ENCODE assay signal across 19 cellular contexts in genomic region chr13:99051768-99052455, GRCh38.
A peak's percentile ranks its signal among the peaks of the same experiment; 100 is the strongest.
DNase-seq lines count a peak whose midpoint lies in the region; ATAC-seq and TF ChIP-seq lines count a peak whose summit lies in the region.
"Had no signal": no experiment of that assay in that cellular context is flagged by ENCODE, and none has a peak within 500 bp of the region (broad histone marks: within the 10 kb centered on the region; RNA-seq: fewer than 3 reads in every experiment).

No MANE protein-coding gene starts in this region.

- no CpG with 5 or more reads among the region's 2 CpGs for WGBS in IMR-90 (ENCODE audit: extremely low coverage in 2 of 2, insufficient read length in 1 of 2), 2 experiments
- WGBS in esophagus muscularis mucosa: 43% methylated on average over 2 of the region's 2 CpGs

- H3K4me2 ChIP-seq in IMR-90 (ENCODE audit: low read depth, low read length) (no peak overlapping the region), osteoblast (ENCODE audit: insufficient read depth, low read length) (no peak overlapping the region)

- no peak overlapping the region for H4K5ac ChIP-seq in IMR-90 (ENCODE audit: low read depth, low read length)

- H3K4me1 Mint-ChIP-seq in CD4-positive, alpha-beta T cell (ENCODE audit: low read depth): peaks cover 91% of the 10 kb centered on the region
- peaks cover 76% of the 10 kb centered on the region for H3K4me1 Mint-ChIP-seq in activated CD8-positive, alpha-beta T cell treated with anti-CD3 and anti-CD28 coated beads for 36 hours (ENCODE audit: low read depth)

- TF ChIP-seq RAD21 in IMR-90 (IDR thresholded peaks at IDR 0.05; ENCODE audit: low read length): no peak

- TF ChIP-seq POLR2A in IMR-90 (IDR thresholded peaks at IDR 0.05; ENCODE audit: low read depth, low read length): no peak
- no peak for TF ChIP-seq POLR2A in esophagus muscularis mucosa (IDR thresholded peaks at IDR 0.05; ENCODE audit: low read depth)

- in situ Hi-C loops in IMR-90 (cut with MboI; ENCODE audit: low sequenced_read_pairs): no loop called here

- no peak overlapping the region for H2BK15ac ChIP-seq in IMR-90 (ENCODE audit: low read depth, low read length)

- H2AFZ ChIP-seq in IMR-90 (replicated peaks; ENCODE audit: low read length, poor library complexity) (no peak overlapping the region), osteoblast (ENCODE audit: low read length) (no peak overlapping the region)

- no peaks in the 10 kb centered on the region for H4K20me1 ChIP-seq in IMR-90 (ENCODE audit: insufficient read depth, low read length)
- H4K20me1 ChIP-seq in osteoblast (ENCODE audit: insufficient read depth, low read length): no peaks in the 10 kb centered on the region

- BruUV-seq in IMR-90 (replicated peaks; lab: Mats Ljungman, UMichigan): no TSS peak

- no peak overlapping the region for H2AK9ac ChIP-seq in IMR-90 (replicated peaks; ENCODE audit: low read depth, low read length, poor library complexity)

- H3K27me3 Mint-ChIP-seq in CD4-positive, alpha-beta T cell: no peaks in the 10 kb centered on the region
- no peaks in the 10 kb centered on the region for H3K27me3 Mint-ChIP-seq in activated CD8-positive, alpha-beta T cell treated with anti-CD3 and anti-CD28 coated beads for 36 hours

- TF ChIP-seq CTCF in CD4-positive, alpha-beta T cell (IDR thresholded peaks at IDR 0.05): no peak
- TF ChIP-seq CTCF in IMR-90 (conservative IDR thresholded peaks at IDR 0.05; ENCODE audit: low read depth, low read length) (no peak), esophagus muscularis mucosa (IDR thresholded peaks at IDR 0.05) (no peak), osteoblast (IDR thresholded peaks at IDR 0.05; ENCODE audit: extremely low read depth, low read depth, low read length) (no peak)
- TF ChIP-seq CTCF in activated CD8-positive, alpha-beta T cell treated with anti-CD3 and anti-CD28 coated beads for 36 hours (IDR thresholded peaks at IDR 0.05): no peak

- H3K9ac ChIP-seq in IMR-90 (ENCODE audit: low read depth, low read length): no peak overlapping the region

- H3K4ac ChIP-seq in IMR-90 (ENCODE audit: low read depth, low read length): no peak overlapping the region

- peak; percentile 48 for ATAC-seq in CD4-positive, alpha-beta T cell (ENCODE audit: poor library complexity)
- no peak for ATAC-seq in IMR-90 (ENCODE audit: low read depth)
- peak; percentile 24 for ATAC-seq in activated CD8-positive, alpha-beta T cell treated with anti-CD3 and anti-CD28 coated beads for 36 hours
- no peak for ATAC-seq in GM18873 (IDR thresholded peaks at IDR 0.05; ENCODE audit: low FRiP score, unreplicated experiment)
- ATAC-seq: heart right ventricle had no signal

- no peak overlapping the region for H2BK20ac ChIP-seq in IMR-90 (ENCODE audit: low read depth, low read length)

- H3K9me3 Mint-ChIP-seq in CD4-positive, alpha-beta T cell: no peaks in the 10 kb centered on the region
- H3K9me3 Mint-ChIP-seq in activated CD8-positive, alpha-beta T cell treated with anti-CD3 and anti-CD28 coated beads for 36 hours: no peaks in the 10 kb centered on the region

- H3K79me1 ChIP-seq in IMR-90 (ENCODE audit: low read depth in 1 of 2, low read length in 2 of 2): peaks cover 2 to 13% of the 10 kb centered on the region in 2 experiments; a peak in 3 of 4 replicates

- intact Hi-C loops in CD4-positive, alpha-beta T cell (cut with DNase I, micrococcal nuclease): loop anchor here in 1 of 2 experiments (2.0 kb wide), 1 partner anchor 33 kb away; no protein-coding TSS in a partner anchor
- intact Hi-C loops in IMR-90 (cut with micrococcal nuclease): no loop called here
- intact Hi-C loops in activated CD8-positive, alpha-beta T cell treated with anti-CD3 and anti-CD28 coated beads for 36 hours (cut with micrococcal nuclease): loop anchor here (5.0 kb wide), 1 partner anchor 35 kb away; no protein-coding TSS in a partner anchor
- intact Hi-C loops in esophagus muscularis mucosa (cut with DNase I): no loop called here
- intact Hi-C loops in posterior cingulate gyrus (cut with DNase I): no loop called here

- H3K27ac ChIP-seq in CD4-positive, alpha-beta T cell (ENCODE audit: low read depth, low read length): peak overlapping the region; percentile 50
- H3K27ac ChIP-seq in IMR-90 (ENCODE audit: insufficient read depth, low read length) (no peak overlapping the region), esophagus muscularis mucosa (replicated peaks in 1 of 4) (peak overlapping the region in 3 of 4 donors; percentile 14 to 49 (median 23)), osteoblast (ENCODE audit: low read depth, low read length) (no peak overlapping the region)
- H3K27ac ChIP-seq: adrenal gland, cardiac muscle cell, thyroid gland had no signal

- H4K8ac ChIP-seq in IMR-90 (ENCODE audit: low read depth in 2 of 2, low read length in 2 of 2): no peak overlapping the region

- no peaks in the 10 kb centered on the region; the same call in 1 of the 2 replicates for H3K9me1 ChIP-seq in IMR-90 (ENCODE audit: insufficient read depth, low read length)

- no peak overlapping the region for H2BK5ac ChIP-seq in IMR-90 (ENCODE audit: low read depth, low read length, poor library complexity, severe bottlenecking)

- no peak overlapping the region for H3K18ac ChIP-seq in IMR-90 (ENCODE audit: low read depth, low read length)

- peak overlapping the region; percentile 32; the same call in 1 of the 2 replicates for H2AK5ac ChIP-seq in IMR-90 (ENCODE audit: low read depth, low read length)

- H3K56ac ChIP-seq in IMR-90 (ENCODE audit: extremely low read depth, insufficient read depth, low read length): no peak overlapping the region

- CTCF ChIA-PET in CD4-positive, alpha-beta T cell (lab: Charles Lee): interaction anchor here (0.6 to 2.9 kb wide), 4 partner anchors 15 to 263 kb away, joined by 3 to 13 read pairs (median 3); no protein-coding TSS in a partner anchor
- CTCF ChIA-PET in IMR-90 (lab: Yijun Ruan, JAX): no interaction called here
- CTCF ChIA-PET in activated CD8-positive, alpha-beta T cell treated with anti-CD3 and anti-CD28 coated beads for 36 hours (lab: Charles Lee): interaction anchor here (0.8 to 1.4 kb wide), 6 partner anchors 10 to 214 kb away, joined by 3 to 4 read pairs (median 3); no protein-coding TSS in a partner anchor

- H3K23ac ChIP-seq in IMR-90 (ENCODE audit: low read depth, low read length): no peak overlapping the region

- no peak for DNase-seq in CD4-positive, alpha-beta T cell
- DNase-seq in IMR-90: no peak
- DNase-seq in activated CD8-positive, alpha-beta T cell treated with anti-CD3 and anti-CD28 coated beads for 36 hours: no peak
- no peak for DNase-seq in esophagus muscularis mucosa (ENCODE audit: extremely low spot score)
- DNase-seq in osteoblast (ENCODE audit: insufficient read length, low spot score, missing footprints): no peak
- no peak for DNase-seq in posterior cingulate gyrus
- DNase-seq in stimulated activated CD4-positive, alpha-beta T cell treated with anti-CD3 and anti-CD28 coated beads, Interleukin-2, amount 100 ng/mL, for 48 hours: no peak
- DNase-seq: adrenal gland; effector CD4-positive, alpha-beta T cell; heart right ventricle; KBM-7; NCI-H1048; NCI-H2081; NCI-H524 treated with DMSO at 0.1 percent for 48 hours; spleen; SW 1271; thyroid gland had no signal

- POLR2A ChIA-PET in CD4-positive, alpha-beta T cell (lab: Charles Lee): interaction anchor here (0.6 to 8.9 kb wide), 17 partner anchors 14 to 182 kb away, joined by 3 to 113 read pairs (median 4); no protein-coding TSS in a partner anchor
- POLR2A ChIA-PET in IMR-90 (lab: Charles Lee; ENCODE audit: unreplicated experiment): no interaction called here
- POLR2A ChIA-PET in activated CD8-positive, alpha-beta T cell treated with anti-CD3 and anti-CD28 coated beads for 36 hours (lab: Charles Lee): interaction anchor here (0.8 to 1.8 kb wide), 5 partner anchors 9 to 60 kb away, joined by 3 to 7 read pairs (median 3); no protein-coding TSS in a partner anchor

- H3K4me1 ChIP-seq in IMR-90 (ENCODE audit: control insufficient read depth, insufficient read depth, low read length) (peaks cover 3% of the 10 kb centered on the region; the same call in 1 of the 2 replicates), esophagus muscularis mucosa (peaks cover 35 to 100% (median 96%) of the 10 kb centered on the region in 4 donors), osteoblast (ENCODE audit: insufficient read depth, low read length) (peaks cover 8% of the 10 kb centered on the region)

- no peaks in the 10 kb centered on the region for H3K27me3 ChIP-seq in CD4-positive, alpha-beta T cell (ENCODE audit: control insufficient read depth, insufficient read depth, low read length)
- H3K27me3 ChIP-seq in IMR-90 (ENCODE audit: control insufficient read depth, insufficient read depth, low read length): no peaks in the 10 kb centered on the region
- H3K27me3 ChIP-seq in esophagus muscularis mucosa: no peaks in the 10 kb centered on the region
- H3K27me3 ChIP-seq in osteoblast (ENCODE audit: insufficient read depth, low read length): no peaks in the 10 kb centered on the region
- H3K27me3 ChIP-seq: adrenal gland, cardiac muscle cell, thyroid gland had no signal

- no peak overlapping the region for H3K14ac ChIP-seq in IMR-90 (replicated peaks; ENCODE audit: low read depth, low read length)

- peak overlapping the region; percentile 79 for H3K4me3 Mint-ChIP-seq in CD4-positive, alpha-beta T cell
- peak overlapping the region; percentile 40 for H3K4me3 Mint-ChIP-seq in activated CD8-positive, alpha-beta T cell treated with anti-CD3 and anti-CD28 coated beads for 36 hours

- no peak overlapping the region for H2BK120ac ChIP-seq in IMR-90 (ENCODE audit: low read depth, low read length)

- no peak overlapping the region for H3K4me3 ChIP-seq in IMR-90 (ENCODE audit: insufficient read depth, low read depth, low read length)
- H3K4me3 ChIP-seq in esophagus muscularis mucosa: no peak overlapping the region
- H3K4me3 ChIP-seq in osteoblast (ENCODE audit: insufficient read depth, low read length): no peak overlapping the region
- H3K4me3 ChIP-seq: adrenal gland, cardiac muscle cell, heart right ventricle, thyroid gland had no signal

- no peaks in the 10 kb centered on the region for H3K9me3 ChIP-seq in CD4-positive, alpha-beta T cell (ENCODE audit: control insufficient read depth, low read length)
- H3K9me3 ChIP-seq in IMR-90 (ENCODE audit: control insufficient read depth, insufficient read depth, low read length): no peaks in the 10 kb centered on the region
- H3K9me3 ChIP-seq in esophagus muscularis mucosa: no peaks in the 10 kb centered on the region
- H3K9me3 ChIP-seq in osteoblast (ENCODE audit: low read depth, low read length): no peaks in the 10 kb centered on the region
- H3K9me3 ChIP-seq: adrenal gland, heart right ventricle, spleen, thyroid gland had no signal

- H4K91ac ChIP-seq in IMR-90 (ENCODE audit: insufficient read depth, low read depth, low read length): no peak overlapping the region

- H3K36me3 Mint-ChIP-seq in CD4-positive, alpha-beta T cell (ENCODE audit: low read depth): peaks cover 4% of the 10 kb centered on the region
- peaks cover 8% of the 10 kb centered on the region for H3K36me3 Mint-ChIP-seq in activated CD8-positive, alpha-beta T cell treated with anti-CD3 and anti-CD28 coated beads for 36 hours (ENCODE audit: low read depth)

- no peak for TF ChIP-seq EP300 in esophagus muscularis mucosa (IDR thresholded peaks at IDR 0.05)

- H3K79me2 ChIP-seq in osteoblast (ENCODE audit: insufficient read depth, low read length): peaks cover 3% of the 10 kb centered on the region

- peak overlapping the region; percentile 95 for H3K27ac Mint-ChIP-seq in CD4-positive, alpha-beta T cell
- H3K27ac Mint-ChIP-seq in activated CD8-positive, alpha-beta T cell treated with anti-CD3 and anti-CD28 coated beads for 36 hours: peak overlapping the region; percentile 84

- dilution Hi-C loops in IMR-90 (cut with HindIII; ENCODE audit: low sequenced_read_pairs, unreplicated experiment): no loop called here

- no peaks in the 10 kb centered on the region for H3K36me3 ChIP-seq in IMR-90 (ENCODE audit: control insufficient read depth, insufficient read depth, low read length)
- no peaks in the 10 kb centered on the region for H3K36me3 ChIP-seq in esophagus muscularis mucosa
- H3K36me3 ChIP-seq in osteoblast (ENCODE audit: insufficient read depth, low read length): no peaks in the 10 kb centered on the region
- H3K36me3 ChIP-seq: adrenal gland, cardiac muscle cell, heart right ventricle, spleen, thyroid gland had no signal

Comparison
In these comparisons a context has a peak if more than half of its experiments do, and no peak if none do; other contexts are left out.
1. ATAC-seq: peak in CD4-positive, alpha-beta T cell (single experiment) and activated CD8-positive, alpha-beta T cell treated with anti-CD3 and anti-CD28 coated beads for 36 hours (single experiment); none in IMR-90 (single experiment) and GM18873 (single experiment).
2. H3K27ac ChIP-seq: peak in CD4-positive, alpha-beta T cell (single experiment) and esophagus muscularis mucosa (3 of 4); none in IMR-90 (single experiment) and osteoblast (single experiment).